ENCODE assay signal across 7 cellular contexts in the genomic region with DNA sequence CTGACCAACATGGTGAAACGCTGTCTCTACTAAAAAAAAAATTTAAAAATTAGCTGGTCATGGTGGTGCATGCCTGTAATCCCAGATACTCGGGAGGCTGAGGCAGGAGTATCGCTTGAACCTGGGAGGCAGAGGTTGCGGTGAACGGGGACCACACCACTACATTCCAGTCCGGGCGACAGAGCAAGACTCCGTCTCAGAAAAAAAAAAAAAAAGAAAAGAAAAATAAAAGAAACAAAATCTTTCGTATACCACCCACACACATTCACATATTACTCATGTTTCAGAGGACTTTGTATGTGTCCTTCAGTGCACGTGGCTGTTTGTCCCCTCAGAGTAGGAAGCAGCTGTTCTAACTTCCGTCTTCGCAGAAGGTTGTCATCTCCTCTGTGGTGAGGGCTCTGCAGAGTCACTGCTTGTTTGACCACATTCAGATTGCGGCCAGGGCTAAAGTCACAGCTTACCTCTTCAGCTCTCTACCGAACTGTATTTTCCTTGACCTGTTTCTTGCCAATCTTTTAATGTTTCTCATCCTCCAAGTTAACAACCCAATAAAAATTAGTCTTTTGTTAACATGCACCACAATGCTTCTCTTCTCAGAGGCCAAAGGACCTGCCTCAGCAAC. TPM values are rescaled to one million over a fixed set of nuclear protein-coding genes. Genes with fewer than 3 reads are reported as not detected.
A peak's percentile ranks its signal among the peaks of the same experiment; 100 is the strongest.
DNase-seq lines count a peak whose midpoint lies in the region; ATAC-seq and TF ChIP-seq lines count a peak whose summit lies in the region.

No MANE protein-coding gene starts in this region.

- H3K4me1 ChIP-seq in SJCRH30: no peaks in the 10 kb centered on the region
- no peaks in the 10 kb centered on the region for H3K4me1 ChIP-seq in OCI-LY7 (ENCODE audit: insufficient read depth, low read length, poor library complexity, severe bottlenecking)

- ATAC-seq in GM19043 (IDR thresholded peaks at IDR 0.05; ENCODE audit: low read depth, unreplicated experiment) (peak; percentile 84), HG02885 (IDR thresholded peaks at IDR 0.05; ENCODE audit: poor library complexity, unreplicated experiment) (peak; percentile 90)

- H2AFZ ChIP-seq in OCI-LY7 (ENCODE audit: low read length): no peak overlapping the region

- H3K27ac ChIP-seq in SJCRH30 (no peak overlapping the region), OCI-LY7 (ENCODE audit: low read depth, low read length, poor library complexity, severe bottlenecking) (no peak overlapping the region)

- no peaks in the 10 kb centered on the region for H4K20me1 ChIP-seq in OCI-LY7 (ENCODE audit: insufficient read depth, low read length)

- H3K9me2 ChIP-seq in OCI-LY7 (ENCODE audit: insufficient read depth, low read length): no peaks in the 10 kb centered on the region

- H3K9me3 ChIP-seq in SJCRH30 (replicated peaks) (no peaks in the 10 kb centered on the region), OCI-LY7 (ENCODE audit: low read length) (no peaks in the 10 kb centered on the region)

- TF ChIP-seq CTCF in OCI-LY7 (conservative IDR thresholded peaks at IDR 0.05; ENCODE audit: low read length): no peak

- H3K4me3 ChIP-seq in SJCRH30: no peak overlapping the region
- H3K4me3 ChIP-seq in OCI-LY7 (ENCODE audit: low read depth, low read length, poor library complexity, severe bottlenecking): no peak overlapping the region

- no peak overlapping the region for H3K4me2 ChIP-seq in OCI-LY7 (ENCODE audit: low read length)

- H3K36me3 ChIP-seq in SJCRH30 (no peaks in the 10 kb centered on the region), OCI-LY7 (ENCODE audit: insufficient read depth, low read length) (no peaks in the 10 kb centered on the region)

- CTCF ChIA-PET in OCI-LY7 (lab: Charles Lee; ENCODE audit: unreplicated experiment): no interaction called here

- no TSS peak for BruUV-seq in OCI-LY7 (replicated peaks; lab: Mats Ljungman, UMichigan)

- no peaks in the 10 kb centered on the region for H3K27me3 ChIP-seq in SJCRH30

- POLR2A ChIA-PET in OCI-LY7 (lab: Charles Lee): interaction anchor here (1.6 kb wide), 1 partner anchor 17 kb away, joined by 4 read pairs; no protein-coding TSS in a partner anchor

- intact Hi-C loops in OCI-LY7 (cut with micrococcal nuclease; ENCODE audit: unreplicated experiment): no loop called here

- DNase-seq in SJCRH30: peak; percentile 27 to 51
- DNase-seq in medulla oblongata (ENCODE audit: extremely low spot score): peak; percentile 32
- no peak for DNase-seq in NCI-H1105 treated with DMSO at 0.1 percent for 48 hours (lab: John Stamatoyannopoulos, UW)
- no peak for DNase-seq in OCI-LY7 (ENCODE audit: low spot score)
- DNase-seq in activated gamma-delta T cell treated with Interleukin-2 at 50 U/mL for 16 hours: no peak

- H3K79me2 ChIP-seq in OCI-LY7 (ENCODE audit: insufficient read depth, low read depth, low read length): no peaks in the 10 kb centered on the region

RNA-seq across cellular contexts. Expression of a gene that starts 36.6 kb away (rescaled TPM):
- 8.8 and 11.1 TPM in 2 replicates for total RNA-seq in SJCRH30 (2014; rRNA removed; shearing (Covaris generic))
- 18.3 and 22.6 TPM in 2 replicates for total RNA-seq in OCI-LY7 (2014; rRNA removed; shearing (Covaris generic))
- 22.1 and 29.5 TPM in 2 replicates for total RNA-seq in OCI-LY7 (2022)

Comparison
In these comparisons a context has a peak if more than half of its experiments do, and no peak if none do; other contexts are left out.
1. DNase-seq: peak in SJCRH30 (2 of 2) and medulla oblongata (single experiment); none in NCI-H1105 treated with DMSO at 0.1 percent for 48 hours (single experiment), OCI-LY7 (single experiment) and activated gamma-delta T cell treated with Interleukin-2 at 50 U/mL for 16 hours (single experiment).